14 cellular contexts compared by ENCODE assay signal in the genomic region with DNA sequence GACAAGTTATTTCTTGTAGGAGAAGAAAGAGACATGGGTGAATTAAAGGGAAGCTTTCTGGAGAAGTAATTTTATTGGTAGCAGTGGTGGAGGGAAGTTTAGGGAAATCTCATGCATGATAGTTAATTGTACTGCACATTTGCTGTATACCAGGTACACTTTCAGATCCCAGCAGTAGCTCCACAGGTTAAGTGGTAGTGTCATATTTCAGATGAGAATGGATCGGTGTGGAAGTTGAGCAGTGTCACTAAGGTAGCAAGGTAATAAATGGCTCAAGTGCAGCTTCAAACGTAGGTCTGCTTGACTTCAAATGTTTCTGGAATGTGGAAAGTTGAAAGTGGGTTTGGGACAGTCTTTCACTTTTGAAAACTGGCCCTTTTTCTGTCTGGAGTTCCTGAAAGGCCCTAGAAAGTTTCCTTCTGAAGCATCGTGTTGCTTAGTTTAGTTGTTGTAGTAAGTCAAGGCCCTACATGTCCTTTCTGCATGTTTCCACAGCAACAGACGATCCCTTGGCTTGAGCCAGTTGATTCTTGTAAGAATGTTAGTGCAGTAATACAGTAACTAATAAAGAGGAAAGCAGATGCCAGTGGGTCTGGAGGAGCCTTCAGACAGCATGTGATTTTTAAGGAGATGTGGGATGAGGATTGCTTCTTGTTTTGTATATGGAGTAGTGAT. TPM values are rescaled to one million over a fixed set of nuclear protein-coding genes. Genes with fewer than 3 reads are reported as not detected.
A peak's percentile ranks its signal among the peaks of the same experiment; 100 is the strongest.
DNase-seq lines count a peak whose midpoint lies in the region; ATAC-seq and TF ChIP-seq lines count a peak whose summit lies in the region.
"Had no signal": no experiment of that assay in that cellular context is flagged by ENCODE, and none has a peak within 500 bp of the region (broad histone marks: within the 10 kb centered on the region; RNA-seq: fewer than 3 reads in every experiment).

No MANE protein-coding gene starts in this region.

- CTCF ChIA-PET in PC-3 (lab: Charles Lee) = no interaction called here

- no peak overlapping the region for H3K9ac ChIP-seq in PC-3 (ENCODE audit: low read length)

- H3K4me3 Mint-ChIP-seq in activated T-cell treated with anti-CD3 and anti-CD28 coated beads, Interleukin-2, amount 50 U/mL, for 4 hours = peak overlapping the region; percentile 39
- peak overlapping the region; percentile 92 for H3K4me3 Mint-ChIP-seq in stimulated activated effector memory CD8-positive, alpha-beta T cell treated with anti-CD3 and anti-CD28 coated beads, Interleukin-12 subunit alpha, Interleukin-12 subunit beta, amount 100 ng/mL, for 72 hours

- DNase-seq in activated T-cell treated with anti-CD3 and anti-CD28 coated beads, Interleukin-2, amount 50 U/mL, for 4 hours = no peak
- no peak for DNase-seq in activated T-cell treated with anti-CD3 and anti-CD28 coated beads, Interleukin-2, amount 50 U/mL, for 48 hours
- no peak for DNase-seq in PC-3
- DNase-seq in fibroblast of gingiva (ENCODE audit: low read depth) = peak; percentile 55
- DNase-seq in stimulated activated effector memory CD8-positive, alpha-beta T cell treated with anti-CD3 and anti-CD28 coated beads, Interleukin-12 subunit alpha, Interleukin-12 subunit beta, amount 100 ng/mL, for 72 hours (ENCODE audit: low spot score in 2 of 2) = no peak
- DNase-seq: activated CD8-positive, alpha-beta memory T cell treated with anti-CD3 and anti-CD28 coated beads for 24 hours; AML-193; heart right ventricle; NCI-H2171 treated with DMSO at 0.1 percent for 48 hours; stomach had no signal

- 0 out of 2 replicates have a peak overlapping the region, but pooled peaks have one; percentile 13 for H3K4me2 ChIP-seq in PC-3 (ENCODE audit: low read length)

- POLR2A ChIA-PET in PC-3 (lab: Charles Lee; ENCODE audit: unreplicated experiment) = no interaction called here

- H3K36me3 Mint-ChIP-seq in activated T-cell treated with anti-CD3 and anti-CD28 coated beads, Interleukin-2, amount 50 U/mL, for 4 hours (ENCODE audit: insufficient read depth) = peaks cover 20% of the 10 kb centered on the region
- peaks cover 68% of the 10 kb centered on the region for H3K36me3 Mint-ChIP-seq in stimulated activated effector memory CD8-positive, alpha-beta T cell treated with anti-CD3 and anti-CD28 coated beads, Interleukin-12 subunit alpha, Interleukin-12 subunit beta, amount 100 ng/mL, for 72 hours

- H3K79me2 ChIP-seq in PC-3 (ENCODE audit: low read length) = peaks cover 65% of the 10 kb centered on the region

- H3K4me1 Mint-ChIP-seq in activated T-cell treated with anti-CD3 and anti-CD28 coated beads, Interleukin-2, amount 50 U/mL, for 4 hours (ENCODE audit: low read depth) = peaks cover 54% of the 10 kb centered on the region
- H3K4me1 Mint-ChIP-seq in stimulated activated effector memory CD8-positive, alpha-beta T cell treated with anti-CD3 and anti-CD28 coated beads, Interleukin-12 subunit alpha, Interleukin-12 subunit beta, amount 100 ng/mL, for 72 hours = peaks cover 48% of the 10 kb centered on the region

- no peak for TF ChIP-seq CTCF in PC-3 (conservative IDR thresholded peaks at IDR 0.05; ENCODE audit: low read depth, low read length)

- H3F3A ChIP-seq in PC-3 (ENCODE audit: low read length, unreplicated experiment) = no peaks in the 10 kb centered on the region

- H3K27ac ChIP-seq in PC-3 (ENCODE audit: low read length) = no peak overlapping the region
- H3K27ac ChIP-seq: SJCRH30, stomach had no signal

- H4K20me1 ChIP-seq in PC-3 (ENCODE audit: low read length) = peaks cover 32% of the 10 kb centered on the region

- intact Hi-C loops in PC-3 (cut with micrococcal nuclease) = no loop called here

- peaks cover 17% of the 10 kb centered on the region for H3K4me1 ChIP-seq in PC-3 (ENCODE audit: insufficient read depth, low read length)

- H3K9me3 Mint-ChIP-seq in activated T-cell treated with anti-CD3 and anti-CD28 coated beads, Interleukin-2, amount 50 U/mL, for 4 hours = no peaks in the 10 kb centered on the region
- no peaks in the 10 kb centered on the region for H3K9me3 Mint-ChIP-seq in stimulated activated effector memory CD8-positive, alpha-beta T cell treated with anti-CD3 and anti-CD28 coated beads, Interleukin-12 subunit alpha, Interleukin-12 subunit beta, amount 100 ng/mL, for 72 hours

- no peaks in the 10 kb centered on the region for H3K27me3 Mint-ChIP-seq in activated T-cell treated with anti-CD3 and anti-CD28 coated beads, Interleukin-2, amount 50 U/mL, for 4 hours (ENCODE audit: low read depth)

- H2AFZ ChIP-seq in PC-3 (ENCODE audit: low read length) = no peak overlapping the region

- H3K9me3 ChIP-seq in PC-3 (ENCODE audit: low read length) = no peaks in the 10 kb centered on the region
- H3K9me3 ChIP-seq: heart right ventricle, SJCRH30, stomach had no signal

- no TSS peak for BruUV-seq in PC-3 (replicated peaks; lab: Mats Ljungman, UMichigan)

- no peak for ATAC-seq in activated T-cell treated with anti-CD3 and anti-CD28 coated beads, Interleukin-2, amount 50 U/mL, for 4 hours
- ATAC-seq in PC-3 (no peak), GM19395 (IDR thresholded peaks at IDR 0.05; ENCODE audit: unreplicated experiment) (no peak), HG02973 (IDR thresholded peaks at IDR 0.05; ENCODE audit: unreplicated experiment) (no peak), HG03108 (IDR thresholded peaks at IDR 0.05; ENCODE audit: unreplicated experiment) (no peak)
- no peak for ATAC-seq in stimulated activated effector memory CD8-positive, alpha-beta T cell treated with anti-CD3 and anti-CD28 coated beads, Interleukin-12 subunit alpha, Interleukin-12 subunit beta, amount 100 ng/mL, for 72 hours
- ATAC-seq: heart right ventricle had no signal

- H3K9me2 ChIP-seq in PC-3 (replicated peaks; ENCODE audit: low read length) = no peaks in the 10 kb centered on the region

- H3K36me3 ChIP-seq in PC-3 (ENCODE audit: low read depth, low read length) = peaks cover 12% of the 10 kb centered on the region; the same call in 1 of the 2 replicates

- no peaks in the 10 kb centered on the region for H3K27me3 ChIP-seq in PC-3 (ENCODE audit: low read length)
- H3K27me3 ChIP-seq: heart right ventricle, SJCRH30, stomach had no signal

- H3K4me3 ChIP-seq in PC-3 (ENCODE audit: low read length) = no peak overlapping the region
- H3K4me3 ChIP-seq: SJCRH30 had no signal

- H3K27ac Mint-ChIP-seq in stimulated activated effector memory CD8-positive, alpha-beta T cell treated with anti-CD3 and anti-CD28 coated beads, Interleukin-12 subunit alpha, Interleukin-12 subunit beta, amount 100 ng/mL, for 72 hours = peak overlapping the region; percentile 65

RNA-seq across cellular contexts. Expression of a gene that starts 3.7 kb away (rescaled TPM):
- total RNA-seq in activated T-cell treated with anti-CD3 and anti-CD28 coated beads, Interleukin-2, amount 50 U/mL, for 4 hours = 100 to 1,000 TPM; 182 to 195 (median 183) TPM
- 259 and 266 TPM in 2 replicates for total RNA-seq in PC-3 (2014; rRNA removed)

RNA-seq across cellular contexts. Expression of a gene that starts 25.3 kb away (rescaled TPM):
- total RNA-seq in activated T-cell treated with anti-CD3 and anti-CD28 coated beads, Interleukin-2, amount 50 U/mL, for 4 hours = not detected
- 0.22 and 0.46 TPM in 2 replicates for total RNA-seq in PC-3 (2014; rRNA removed)

RNA-seq across cellular contexts. Expression of a gene that starts 57.9 kb away (rescaled TPM):
- 1 to 10 TPM; 5.3 to 7.6 (median 6.1) TPM for total RNA-seq in activated T-cell treated with anti-CD3 and anti-CD28 coated beads, Interleukin-2, amount 50 U/mL, for 4 hours
- 6.7 and 10.1 TPM in 2 replicates for total RNA-seq in PC-3 (2014; rRNA removed)
